20 cellular contexts compared by ENCODE assay signal in the genomic region with DNA sequence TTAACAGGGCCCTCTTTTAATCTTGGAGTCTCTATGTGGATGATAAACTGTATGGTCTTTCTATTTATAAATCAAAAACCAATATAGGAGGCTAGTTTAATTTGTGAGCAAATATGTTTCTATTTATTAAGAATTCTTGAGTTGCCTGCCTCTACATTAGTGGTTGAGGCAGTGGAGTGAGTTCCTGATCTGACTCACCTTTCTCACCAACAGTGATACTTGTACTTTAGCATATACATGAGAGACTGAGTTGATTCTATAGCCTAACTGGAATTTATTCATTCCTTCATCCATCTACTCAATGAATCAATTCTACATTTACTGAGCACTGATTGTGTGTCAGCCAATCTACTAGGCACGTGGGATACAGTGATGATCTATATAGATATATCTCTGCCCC.
A peak's percentile ranks its signal among the peaks of the same experiment; 100 is the strongest.
DNase-seq lines count a peak whose midpoint lies in the region; ATAC-seq, FAIRE-seq and TF ChIP-seq lines count a peak whose summit lies in the region.
"Had no signal": no experiment of that assay in that cellular context is flagged by ENCODE, and none has a peak within 500 bp of the region (broad histone marks: within the 10 kb centered on the region; RNA-seq: fewer than 3 reads in every experiment).

No MANE protein-coding gene starts in this region.

- no peak overlapping the region for H3K9ac ChIP-seq in kidney (ENCODE audit: low read length in 2 of 2)

- peak; percentile 63 for ATAC-seq in GM18511 (IDR thresholded peaks at IDR 0.05; ENCODE audit: unreplicated experiment)
- peak; percentile 63 for ATAC-seq in GM21786 (IDR thresholded peaks at IDR 0.05; ENCODE audit: unreplicated experiment)
- peak; percentile 59 for ATAC-seq in HG03095 (IDR thresholded peaks at IDR 0.05; ENCODE audit: unreplicated experiment)
- ATAC-seq in GM18858 (IDR thresholded peaks at IDR 0.05; ENCODE audit: unreplicated experiment): no peak
- ATAC-seq: Right ventricle myocardium inferior had no signal

- H3K27ac ChIP-seq in kidney (ENCODE audit: low read depth in 2 of 2, low read length in 2 of 2): no peak overlapping the region

- intact Hi-C loops in kidney (cut with DNase I): no loop called here

- H3K4me3 ChIP-seq in epithelial cell of esophagus (ENCODE audit: low read length) (no peak overlapping the region), kidney (ENCODE audit: low read length in 2 of 2) (no peak overlapping the region)

- H3K4me1 ChIP-seq in kidney (ENCODE audit: control insufficient read depth in 1 of 2, insufficient read depth in 1 of 2, low read depth in 1 of 2, low read length in 2 of 2): no peaks in the 10 kb centered on the region

- TF ChIP-seq CTCF in epithelial cell of esophagus (IDR thresholded peaks at IDR 0.05; ENCODE audit: insufficient read depth, low read depth, low read length, missing control alignments) (no peak), kidney (IDR thresholded peaks at IDR 0.05; ENCODE audit: borderline replicate concordance, extremely low read depth, insufficient read depth) (no peak)

- no peaks in the 10 kb centered on the region for H3K9me3 ChIP-seq in kidney (ENCODE audit: control insufficient read depth in 1 of 2, low read length in 2 of 2)

- DNase-seq in epithelial cell of esophagus (ENCODE audit: low read depth): peak; percentile 35
- DNase-seq in NCI-H1436 (lab: John Stamatoyannopoulos, UW): no peak
- no peak for DNase-seq in kidney
- DNase-seq in NCI-H82 treated with DMSO at 0.1 percent for 48 hours (lab: John Stamatoyannopoulos, UW; ENCODE audit: unreplicated experiment): no peak
- DNase-seq: H9, HFFc6, NCI-H1105, NCI-H1694, NCI-H2081, NCI-H2171, NCI-H345, NCI-H524 treated with DMSO at 0.1 percent for 48 hours had no signal

- no peak for FAIRE-seq in kidney (lab: Jason Lieb, UNC)
- FAIRE-seq: A204.1, G401.6, GM19239 had no signal

- H3K36me3 ChIP-seq in kidney (ENCODE audit: control insufficient read depth in 1 of 2, insufficient read depth in 2 of 2, low read length in 2 of 2): peaks cover 0 to 2% of the 10 kb centered on the region in 2 donors
